ENCODE assay signal across 8 cellular contexts in genomic region chr1:24966724-24967346, GRCh38. TPM values are rescaled to one million over a fixed set of nuclear protein-coding genes. Genes with fewer than 3 reads are reported as not detected.
A peak's percentile ranks its signal among the peaks of the same experiment; 100 is the strongest.
DNase-seq lines count a peak whose midpoint lies in the region; ATAC-seq and TF ChIP-seq lines count a peak whose summit lies in the region.

No MANE protein-coding gene starts in this region.

- H3K36me3 Mint-ChIP-seq in activated T-helper 1 cell treated with anti-CD3 and anti-CD28 coated beads, Interleukin-12 subunit alpha, Interleukin-12 subunit beta, Interleukin-2, Interleukin-4 antibody, amounts not matched to agents 30 ng/mL and 10 ng/mL and 1 ng/mL, durations not matched to agents 14 hours and 24 hours and 36 hours (ENCODE audit: low read depth), result peaks cover 23% of the 10 kb centered on the region
- peaks cover 5% of the 10 kb centered on the region for H3K36me3 Mint-ChIP-seq in natural killer cell treated with Interleukin-12 subunit alpha and Interleukin-12 subunit beta and Interleukin-15 and Interleukin-18, amount 100 ng/mL, for 72 hours

- peaks cover 58 to 75% (median 70%) of the 10 kb centered on the region in 10 experiments for H3K4me1 ChIP-seq in BLaER1 treated with 17β-estradiol and CSF1 and Interleukin-3, amounts not matched to agents 10 nM and 100 nM
- peaks cover 10% of the 10 kb centered on the region; the same call in 1 of the 2 replicates for H3K4me1 ChIP-seq in Karpas-422 (ENCODE audit: low read length)

- H3K27ac ChIP-seq in BLaER1 treated with 17β-estradiol and CSF1 and Interleukin-3, amounts not matched to agents 10 nM and 100 nM, result peak overlapping the region in 5 of 11 experiments; percentile 21 to 82 (median 78); a peak in 4 of 22 replicates
- H3K27ac ChIP-seq in WERI-Rb-1 (no peak overlapping the region), Karpas-422 (ENCODE audit: low read length) (no peak overlapping the region)

- no peaks in the 10 kb centered on the region for H3K9me2 ChIP-seq in Karpas-422 (replicated peaks; ENCODE audit: insufficient read depth, low read length)

- no peak overlapping the region for H3K9ac ChIP-seq in BLaER1 treated with 17β-estradiol and CSF1 and Interleukin-3, amounts not matched to agents 10 nM and 100 nM
- no peak overlapping the region for H3K9ac ChIP-seq in Karpas-422 (ENCODE audit: low read length)

- H3K27me3 Mint-ChIP-seq in activated T-helper 1 cell treated with anti-CD3 and anti-CD28 coated beads, Interleukin-12 subunit alpha, Interleukin-12 subunit beta, Interleukin-2, Interleukin-4 antibody, amounts not matched to agents 30 ng/mL and 10 ng/mL and 1 ng/mL, durations not matched to agents 14 hours and 24 hours and 36 hours (ENCODE audit: insufficient read depth), result no peaks in the 10 kb centered on the region
- peaks cover 8% of the 10 kb centered on the region in 2 donors for H3K27me3 Mint-ChIP-seq in natural killer cell treated with Interleukin-12 subunit alpha and Interleukin-12 subunit beta and Interleukin-15 and Interleukin-18, amount 100 ng/mL, for 72 hours

- peaks cover 78% of the 10 kb centered on the region for H3K4me1 Mint-ChIP-seq in activated T-helper 1 cell treated with anti-CD3 and anti-CD28 coated beads, Interleukin-12 subunit alpha, Interleukin-12 subunit beta, Interleukin-2, Interleukin-4 antibody, amounts not matched to agents 30 ng/mL and 10 ng/mL and 1 ng/mL, durations not matched to agents 14 hours and 24 hours and 36 hours (ENCODE audit: low read depth)
- peaks cover 62 to 70% of the 10 kb centered on the region in 2 donors for H3K4me1 Mint-ChIP-seq in natural killer cell treated with Interleukin-12 subunit alpha and Interleukin-12 subunit beta and Interleukin-15 and Interleukin-18, amount 100 ng/mL, for 72 hours (ENCODE audit: low read depth in 2 of 2)

- no peaks in the 10 kb centered on the region for H3K9me3 ChIP-seq in BLaER1 treated with 17β-estradiol and CSF1 and Interleukin-3, amounts not matched to agents 10 nM and 100 nM (replicated peaks in 1 of 11)
- H3K9me3 ChIP-seq in WERI-Rb-1 (ENCODE audit: severe bottlenecking) (no peaks in the 10 kb centered on the region), Karpas-422 (ENCODE audit: low read length) (no peaks in the 10 kb centered on the region)

- DNase-seq in NCI-H226 (peak; percentile 62), WERI-Rb-1 (no peak), left cardiac atrium (no peak), Karpas-422 (no peak)
- peak; percentile 80 for DNase-seq in activated T-helper 1 cell treated with anti-CD3 and anti-CD28 coated beads, Interleukin-12 subunit alpha, Interleukin-12 subunit beta, Interleukin-2, Interleukin-4 antibody, amounts not matched to agents 30 ng/mL and 10 ng/mL and 1 ng/mL, durations not matched to agents 14 hours and 24 hours and 36 hours (ENCODE audit: low spot score)
- peak; percentile 93 for DNase-seq in natural killer cell treated with Interleukin-12 subunit alpha and Interleukin-12 subunit beta and Interleukin-15 and Interleukin-18, amount 100 ng/mL, for 72 hours (ENCODE audit: low spot score)

- no peaks in the 10 kb centered on the region for H3K79me2 ChIP-seq in Karpas-422 (ENCODE audit: low read length)

- no peak overlapping the region for H2AFZ ChIP-seq in Karpas-422 (ENCODE audit: low read length)

- no peak for TF ChIP-seq CTCF in WERI-Rb-1 (IDR thresholded peaks at IDR 0.05; ENCODE audit: low read depth, low read length)

- no peaks in the 10 kb centered on the region for H3K36me3 ChIP-seq in BLaER1 treated with 17β-estradiol and CSF1 and Interleukin-3, amounts not matched to agents 10 nM and 100 nM
- no peaks in the 10 kb centered on the region for H3K36me3 ChIP-seq in WERI-Rb-1
- H3K36me3 ChIP-seq in Karpas-422 (ENCODE audit: insufficient read depth, low read length), result no peaks in the 10 kb centered on the region

- H3K4me2 ChIP-seq in BLaER1 treated with 17β-estradiol and CSF1 and Interleukin-3, amounts not matched to agents 10 nM and 100 nM, result peak overlapping the region in 9 of 11 experiments; percentile 46 to 89 (median 81); a peak in 15 of 22 replicates
- H3K4me2 ChIP-seq in Karpas-422 (ENCODE audit: low read depth, low read length, poor library complexity, severe bottlenecking), result no peak overlapping the region

- intact Hi-C loops in activated T-helper 1 cell treated with anti-CD3 and anti-CD28 coated beads, Interleukin-12 subunit alpha, Interleukin-12 subunit beta, Interleukin-2, Interleukin-4 antibody, amounts not matched to agents 30 ng/mL and 10 ng/mL and 1 ng/mL, durations not matched to agents 14 hours and 24 hours and 36 hours (cut with micrococcal nuclease), result loop anchor here (1.0 to 2.0 kb wide), 4 partner anchors 14 to 1408 kb away; partner anchors contain the start of gene ID3
- intact Hi-C loops in left cardiac atrium (cut with DNase I), result no loop called here

- H3K4me3 Mint-ChIP-seq in activated T-helper 1 cell treated with anti-CD3 and anti-CD28 coated beads, Interleukin-12 subunit alpha, Interleukin-12 subunit beta, Interleukin-2, Interleukin-4 antibody, amounts not matched to agents 30 ng/mL and 10 ng/mL and 1 ng/mL, durations not matched to agents 14 hours and 24 hours and 36 hours, result peak overlapping the region; percentile 27
- peak overlapping the region; percentile 96 for H3K4me3 Mint-ChIP-seq in natural killer cell treated with Interleukin-12 subunit alpha and Interleukin-12 subunit beta and Interleukin-15 and Interleukin-18, amount 100 ng/mL, for 72 hours

- 0 out of 22 replicates have a peak, but pooled peaks cover 0 to 5% (median 0%) of the 10 kb centered on the region in 11 experiments for H3K27me3 ChIP-seq in BLaER1 treated with 17β-estradiol and CSF1 and Interleukin-3, amounts not matched to agents 10 nM and 100 nM
- H3K27me3 ChIP-seq in WERI-Rb-1 (ENCODE audit: insufficient read depth, low read depth, severe bottlenecking) (no peaks in the 10 kb centered on the region), Karpas-422 (ENCODE audit: low read length) (no peaks in the 10 kb centered on the region)

- H4K20me1 ChIP-seq in BLaER1 treated with 17β-estradiol and CSF1 and Interleukin-3, amounts not matched to agents 10 nM and 100 nM, result no peaks in the 10 kb centered on the region
- no peaks in the 10 kb centered on the region for H4K20me1 ChIP-seq in Karpas-422 (ENCODE audit: insufficient read depth, low read depth, low read length)

- ATAC-seq in natural killer cell treated with Interleukin-12 subunit alpha and Interleukin-12 subunit beta and Interleukin-15 and Interleukin-18, amount 100 ng/mL, for 72 hours, result peak; percentile 69 to 77
- ATAC-seq in HG02678 (IDR thresholded peaks at IDR 0.05; ENCODE audit: unreplicated experiment) (no peak), left cardiac atrium (no peak)

- H3K9me3 Mint-ChIP-seq in activated T-helper 1 cell treated with anti-CD3 and anti-CD28 coated beads, Interleukin-12 subunit alpha, Interleukin-12 subunit beta, Interleukin-2, Interleukin-4 antibody, amounts not matched to agents 30 ng/mL and 10 ng/mL and 1 ng/mL, durations not matched to agents 14 hours and 24 hours and 36 hours, result no peaks in the 10 kb centered on the region
- peaks cover 2% of the 10 kb centered on the region for H3K9me3 Mint-ChIP-seq in natural killer cell treated with Interleukin-12 subunit alpha and Interleukin-12 subunit beta and Interleukin-15 and Interleukin-18, amount 100 ng/mL, for 72 hours

- peak overlapping the region; percentile 99 for H3K27ac Mint-ChIP-seq in activated T-helper 1 cell treated with anti-CD3 and anti-CD28 coated beads, Interleukin-12 subunit alpha, Interleukin-12 subunit beta, Interleukin-2, Interleukin-4 antibody, amounts not matched to agents 30 ng/mL and 10 ng/mL and 1 ng/mL, durations not matched to agents 14 hours and 24 hours and 36 hours
- H3K27ac Mint-ChIP-seq in natural killer cell treated with Interleukin-12 subunit alpha and Interleukin-12 subunit beta and Interleukin-15 and Interleukin-18, amount 100 ng/mL, for 72 hours, result peak overlapping the region; percentile 95 to 98

- H3K4me3 ChIP-seq in BLaER1 treated with 17β-estradiol and CSF1 and Interleukin-3, amounts not matched to agents 10 nM and 100 nM, result no peak overlapping the region
- H3K4me3 ChIP-seq in WERI-Rb-1 (ENCODE audit: low read depth, low read length) (no peak overlapping the region), Karpas-422 (ENCODE audit: low read length) (no peak overlapping the region)

RNA-seq across cellular contexts. Expression of gene RUNX3, which starts 36.8 kb away (rescaled TPM):
- total RNA-seq in activated T-helper 1 cell treated with anti-CD3 and anti-CD28 coated beads, Interleukin-12 subunit alpha, Interleukin-12 subunit beta, Interleukin-2, Interleukin-4 antibody, amounts not matched to agents 30 ng/mL and 10 ng/mL and 1 ng/mL, durations not matched to agents 14 hours and 24 hours and 36 hours, result 133 and 140 TPM in 2 replicates
- 100 to 1,000 TPM; 177 to 186 TPM for total RNA-seq in natural killer cell treated with Interleukin-12 subunit alpha and Interleukin-12 subunit beta and Interleukin-15 and Interleukin-18, amount 100 ng/mL, for 72 hours
- 1 to 10 TPM; 1.3 to 2.4 TPM for total RNA-seq in left cardiac atrium
- total RNA-seq in Karpas-422 (2014; rRNA removed; shearing (Covaris generic); ENCODE audit: low replicate concordance), result 35.2 and 36.6 TPM in 2 replicates

Comparison
In these comparisons a context has a peak if more than half of its experiments do, and no peak if none do; other contexts are left out.
1. DNase-seq: peak in NCI-H226 (single experiment), activated T-helper 1 cell treated with anti-CD3 and anti-CD28 coated beads, Interleukin-12 subunit alpha, Interleukin-12 subunit beta, Interleukin-2, Interleukin-4 antibody, amounts not matched to agents 30 ng/mL and 10 ng/mL and 1 ng/mL, durations not matched to agents 14 hours and 24 hours and 36 hours (single experiment) and natural killer cell treated with Interleukin-12 subunit alpha and Interleukin-12 subunit beta and Interleukin-15 and Interleukin-18, amount 100 ng/mL, for 72 hours (single experiment); none in WERI-Rb-1 (single experiment), left cardiac atrium (single experiment) and Karpas-422 (single experiment).
2. ATAC-seq: peak in natural killer cell treated with Interleukin-12 subunit alpha and Interleukin-12 subunit beta and Interleukin-15 and Interleukin-18, amount 100 ng/mL, for 72 hours (2 of 2); none in HG02678 (single experiment) and left cardiac atrium (0 of 2).
3. RNA of gene RUNX3, which starts 36.8 kb away (total RNA-seq): 177 to 186 TPM in natural killer cell treated with Interleukin-12 subunit alpha and Interleukin-12 subunit beta and Interleukin-15 and Interleukin-18, amount 100 ng/mL, for 72 hours, 133 to 140 TPM in activated T-helper 1 cell treated with anti-CD3 and anti-CD28 coated beads, Interleukin-12 subunit alpha, Interleukin-12 subunit beta, Interleukin-2, Interleukin-4 antibody, amounts not matched to agents 30 ng/mL and 10 ng/mL and 1 ng/mL, durations not matched to agents 14 hours and 24 hours and 36 hours and 35.2 to 36.6 TPM in Karpas-422; 1.3 to 2.4 TPM in left cardiac atrium; every median in the first group is over 10 times any median in the second.